Comparison of ENCODE assay signal across 1 cellular context in genomic region chr7:77662869-77663268, GRCh38.
A peak's percentile ranks its signal among the peaks of the same experiment; 100 is the strongest.
TF ChIP-seq lines count a peak whose summit lies in the region.

No MANE protein-coding gene starts in this region.

TF ChIP-seq in K562, 482 proteins besides CTCF, POLR2A, EP300 and RAD21 (continued from another document and continues in another):
- TF ChIP-seq CHD7 (IDR thresholded peaks at IDR 0.05; ENCODE audit: low read depth, low read length): no peak
- TF ChIP-seq POLR2B (IDR thresholded peaks at IDR 0.05; ENCODE audit: low read depth, partially characterized antibody): no peak
- TF ChIP-seq ZNF717 (CRISPR knock-in tag; IDR thresholded peaks at IDR 0.05): no peak
- no peak for TF ChIP-seq ZNF316 (IDR thresholded peaks at IDR 0.05)
- TF ChIP-seq GTF2A2 (tag; IDR thresholded peaks at IDR 0.05): no peak
- TF ChIP-seq BCLAF1 (IDR thresholded peaks at IDR 0.05; ENCODE audit: borderline replicate concordance in 1 of 2, control insufficient read depth in 1 of 2, low read depth in 2 of 2, low read length in 1 of 2): 0 out of 4 replicates have a peak, but pooled peaks of 1 of the 2 experiments have one; percentile 35
- TF ChIP-seq MLLT1 (IDR thresholded peaks at IDR 0.05): peak in 1 of 2 experiments; percentile 29; a peak in 1 of 4 replicates
- TF ChIP-seq SMAD4 (CRISPR knock-in tag; conservative IDR thresholded peaks at IDR 0.05): no peak
- TF ChIP-seq NR1H2 (CRISPR knock-in tag; IDR thresholded peaks at IDR 0.05): no peak
- no peak for TF ChIP-seq KAT7 (CRISPR knock-in tag; IDR thresholded peaks at IDR 0.05; ENCODE audit: borderline replicate concordance)
- TF ChIP-seq PCBP1 (IDR thresholded peaks at IDR 0.05; ENCODE audit: low read depth, low read length, poor library complexity, severe bottlenecking): no peak
- 0 out of 2 replicates have a peak, but pooled peaks have one; percentile 22 for TF ChIP-seq LARP7 (IDR thresholded peaks at IDR 0.05)
- TF ChIP-seq U2AF1 (optimal IDR thresholded peaks at IDR 0.05; ENCODE audit: low read depth, low read length): no peak
- TF ChIP-seq U2AF2 (optimal IDR thresholded peaks at IDR 0.05; ENCODE audit: low read depth, low read length): no peak
- TF ChIP-seq ERF (CRISPR knock-in tag; IDR thresholded peaks at IDR 0.05): no peak
- TF ChIP-seq MXD1 (CRISPR knock-in tag; IDR thresholded peaks at IDR 0.05; ENCODE audit: borderline replicate concordance, poor library complexity, severe bottlenecking): no peak
- TF ChIP-seq NFIC (IDR thresholded peaks at IDR 0.05): 0 out of 2 replicates have a peak, but pooled peaks have one; percentile 6
- TF ChIP-seq ZNF124 (CRISPR knock-in tag; IDR thresholded peaks at IDR 0.05): no peak
- no peak for TF ChIP-seq NEUROD1 (IDR thresholded peaks at IDR 0.05; ENCODE audit: borderline replicate concordance, low read depth, low read length, partially characterized antibody)
- TF ChIP-seq MAZ (CRISPR knock-in tag; conservative IDR thresholded peaks at IDR 0.05 in 1 of 2, IDR thresholded peaks at IDR 0.05 in 1 of 2): no peak
- TF ChIP-seq SMARCB1 (IDR thresholded peaks at IDR 0.05; ENCODE audit: insufficient read length, low read depth): no peak
- TF ChIP-seq ZBTB2 (IDR thresholded peaks at IDR 0.05): peak; percentile 58; the same call in 1 of the 2 replicates
- peak; percentile 49; the same call in 1 of the 2 replicates for TF ChIP-seq HLTF (IDR thresholded peaks at IDR 0.05)
- TF ChIP-seq DLX4 (CRISPR knock-in tag; IDR thresholded peaks at IDR 0.05): no peak
- TF ChIP-seq HDAC1 (IDR thresholded peaks at IDR 0.05): 0 out of 4 replicates have a peak, but pooled peaks of 1 of the 2 experiments have one; percentile 29
- TF ChIP-seq BHLHE40 (IDR thresholded peaks at IDR 0.05; ENCODE audit: low read length): no peak
- TF ChIP-seq TRIM25 (IDR thresholded peaks at IDR 0.05; ENCODE audit: borderline replicate concordance): no peak
- no peak for TF ChIP-seq GMEB1 (CRISPR knock-in tag; IDR thresholded peaks at IDR 0.05)
- TF ChIP-seq RFX1 (IDR thresholded peaks at IDR 0.05): no peak
- no peak for TF ChIP-seq CHAMP1 (IDR thresholded peaks at IDR 0.05)
